ENCODE assay signal across 13 cellular contexts in genomic region chr3:42162462-42162861, GRCh38.
"Had no signal": no experiment of that assay in that cellular context is flagged by ENCODE, and none has a peak within 500 bp of the region (broad histone marks: within the 10 kb centered on the region; RNA-seq: fewer than 3 reads in every experiment).

No MANE protein-coding gene starts in this region.

- ATAC-seq: activated T-helper 17 cell treated with anti-CD3 and anti-CD28 coated beads, Interleukin-2, amount 50 U/mL, for 72 hours; effector memory CD8-positive, alpha-beta T cell; gastroesophageal sphincter; left lung; sciatic nerve had no signal

- H3K9me3 Mint-ChIP-seq: activated naive CD4-positive, alpha-beta T cell treated with anti-CD3 and anti-CD28 coated beads for 36 hours; activated T-helper 17 cell treated with anti-CD3 and anti-CD28 coated beads, Interleukin-2, amount 50 U/mL, for 72 hours; effector memory CD8-positive, alpha-beta T cell had no signal

- H3K4me3 Mint-ChIP-seq: activated naive CD4-positive, alpha-beta T cell treated with anti-CD3 and anti-CD28 coated beads for 36 hours; activated T-helper 17 cell treated with anti-CD3 and anti-CD28 coated beads, Interleukin-2, amount 50 U/mL, for 72 hours; effector memory CD8-positive, alpha-beta T cell had no signal

- H3K9me3 ChIP-seq: gastroesophageal sphincter, left lung, vagina had no signal

- H3K27me3 ChIP-seq: gastroesophageal sphincter, left lung, vagina had no signal

- H3K27me3 Mint-ChIP-seq: activated T-helper 17 cell treated with anti-CD3 and anti-CD28 coated beads, Interleukin-2, amount 50 U/mL, for 72 hours; effector memory CD8-positive, alpha-beta T cell had no signal

- H3K27ac ChIP-seq: gastroesophageal sphincter, left lung, vagina had no signal

- DNase-seq: activated CD4-positive, CD25-positive, alpha-beta regulatory T cell treated with anti-CD3 and anti-CD28 coated beads, Interleukin-2, amount 50 U/mL, for 72 hours; activated naive CD4-positive, alpha-beta T cell treated with anti-CD3 and anti-CD28 coated beads for 36 hours; activated T-cell treated with anti-CD3 and anti-CD28 coated beads for 4 hours; dermis blood vessel endothelial cell; effector memory CD8-positive, alpha-beta T cell; left lung; mesenchymal stem cell; T-helper 1 cell; T1000 had no signal

- H3K4me3 ChIP-seq: gastroesophageal sphincter, left lung, vagina had no signal

- H3K36me3 ChIP-seq: gastroesophageal sphincter, left lung, vagina had no signal

- H3K27ac Mint-ChIP-seq: activated naive CD4-positive, alpha-beta T cell treated with anti-CD3 and anti-CD28 coated beads for 36 hours; activated T-helper 17 cell treated with anti-CD3 and anti-CD28 coated beads, Interleukin-2, amount 50 U/mL, for 72 hours had no signal
